12 cellular contexts compared by ENCODE assay signal in the genomic region with DNA sequence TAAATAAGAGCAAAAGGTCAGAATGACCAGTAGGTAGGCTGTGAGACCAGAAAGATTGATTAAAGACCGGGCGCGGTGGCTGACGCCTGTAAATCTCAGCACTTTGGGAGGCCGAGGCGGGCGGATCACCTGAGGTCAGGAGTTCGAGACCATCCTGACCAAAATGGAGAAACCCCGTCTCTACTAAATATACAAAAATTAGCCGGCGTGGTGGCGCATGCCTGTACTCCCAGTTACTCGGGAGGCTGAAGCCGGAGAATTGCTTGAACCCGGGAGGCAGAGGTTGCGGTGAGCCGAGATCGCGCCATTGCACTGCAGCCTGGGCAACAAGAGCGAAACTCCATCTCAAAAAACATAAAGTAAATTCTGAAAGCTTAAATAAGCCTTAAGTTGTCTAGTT. TPM values are rescaled to one million over a fixed set of nuclear protein-coding genes. Genes with fewer than 3 reads are reported as not detected.
A peak's percentile ranks its signal among the peaks of the same experiment; 100 is the strongest.
DNase-seq lines count a peak whose midpoint lies in the region; ATAC-seq, FAIRE-seq and TF ChIP-seq lines count a peak whose summit lies in the region.
"Not testable (repeated sequence)": the region's sequence is repeated elsewhere in the genome, so short reads cannot be mapped to it uniquely, and the experiment has no call there.
"Had no signal": no experiment of that assay in that cellular context is flagged by ENCODE, and none has a peak within 500 bp of the region (broad histone marks: within the 10 kb centered on the region; RNA-seq: fewer than 3 reads in every experiment).

No MANE protein-coding gene starts in this region.

- CTCF ChIA-PET in A549 (lab: Yijun Ruan, JAX) = interaction anchor here (1.0 kb wide), 1 partner anchor 55 kb away, joined by 3 read pairs; no protein-coding TSS in a partner anchor

- not testable (repeated sequence) for H3K27ac Mint-ChIP-seq in T-helper 2 cell treated with Interferon-gamma antibody and Interleukin-4, amounts not matched to agents 5 μg/mL and 100 μg/mL, for 36 hours; activated T-cell treated with anti-CD3 and anti-CD28 coated beads, Interleukin-2, amount 50 U/mL, for 72 hours
- H3K27ac Mint-ChIP-seq in brain (peak overlapping the region in 1 of 5 experiments; percentile 95), memory B cell (peak overlapping the region; percentile 99)

- POLR2A ChIA-PET in A549 (lab: Yijun Ruan, JAX) = interaction anchor here (2.7 kb wide), 1 partner anchor 39 kb away, joined by 20 read pairs; a partner anchor contains a TSS

- peak overlapping the region; percentile 81 for H3K9ac ChIP-seq in Loucy (ENCODE audit: low read depth, low read length, poor library complexity, severe bottlenecking)

- H3K9me3 ChIP-seq in A549; DOHH2 (ENCODE audit: control insufficient read depth, insufficient read depth, low read length); Loucy (ENCODE audit: insufficient read depth, low read depth, low read length); osteoblast (ENCODE audit: low read depth, low read length): not testable (repeated sequence)

- TF ChIP-seq EP300 in A549 (IDR thresholded peaks at IDR 0.05) = not testable (repeated sequence)

- H3K4me3 Mint-ChIP-seq in T-helper 2 cell treated with Interferon-gamma antibody and Interleukin-4, amounts not matched to agents 5 μg/mL and 100 μg/mL, for 36 hours = peak overlapping the region; percentile 98
- peak overlapping the region; percentile 84 to 97 for H3K4me3 Mint-ChIP-seq in activated T-cell treated with anti-CD3 and anti-CD28 coated beads, Interleukin-2, amount 50 U/mL, for 72 hours
- H3K4me3 Mint-ChIP-seq in brain (peak overlapping the region; percentile 93 to 99 (median 95)), memory B cell (peak overlapping the region; percentile 99)

- not testable (repeated sequence) for H3K27me3 ChIP-seq in DOHH2 (ENCODE audit: control insufficient read depth, low read length); Loucy (ENCODE audit: insufficient read depth, low read length, poor library complexity, severe bottlenecking); osteoblast (ENCODE audit: insufficient read depth, low read length)

- not testable (repeated sequence) for H3K9me3 Mint-ChIP-seq in T-helper 2 cell treated with Interferon-gamma antibody and Interleukin-4, amounts not matched to agents 5 μg/mL and 100 μg/mL, for 36 hours; activated T-cell treated with anti-CD3 and anti-CD28 coated beads, Interleukin-2, amount 50 U/mL, for 72 hours; brain; memory B cell

- not testable (repeated sequence) for TF ChIP-seq RAD21 in A549 (conservative IDR thresholded peaks at IDR 0.05 in 1 of 2, IDR thresholded peaks at IDR 0.05 in 1 of 2)

- H3K36me3 ChIP-seq in DOHH2 (ENCODE audit: control insufficient read depth, low read length) = peaks cover 61% of the 10 kb centered on the region
- H3K36me3 ChIP-seq in Loucy (ENCODE audit: insufficient read depth, low read length); osteoblast (ENCODE audit: insufficient read depth, low read length): not testable (repeated sequence)

- TF ChIP-seq POLR2A in A549 (IDR thresholded peaks at IDR 0.05; ENCODE audit: low read length) = not testable (repeated sequence)

- not testable (repeated sequence) for H3K27ac ChIP-seq in A549; osteoblast (ENCODE audit: low read depth, low read length)
- peak overlapping the region; percentile 77 for H3K27ac ChIP-seq in DOHH2 (ENCODE audit: low read depth, low read length)

- not testable (repeated sequence) for DNase-seq in A549 (ENCODE audit: low read depth in 1 of 2, low spot score in 1 of 2); T-helper 2 cell treated with Interferon-gamma antibody and Interleukin-4, amounts not matched to agents 5 μg/mL and 100 μg/mL, for 36 hours (ENCODE audit: low spot score); activated T-cell treated with anti-CD3 and anti-CD28 coated beads, Interleukin-2, amount 50 U/mL, for 72 hours; memory B cell (ENCODE audit: low spot score in 2 of 2); osteoblast (ENCODE audit: insufficient read length, low spot score, missing footprints)

- FAIRE-seq in A549 (lab: Jason Lieb, UNC) = not testable (repeated sequence)

- H3K4me2 ChIP-seq in A549 (peak overlapping the region; percentile 92), DOHH2 (ENCODE audit: low read length) (peak overlapping the region; percentile 72), Loucy (ENCODE audit: low read depth, low read length, poor library complexity, severe bottlenecking) (peak overlapping the region; percentile 73), osteoblast (ENCODE audit: insufficient read depth, low read length) (peak overlapping the region; percentile 70)

- WGBS in A549 (ENCODE audit: missing lambda C conversion rate) = 95% methylated on average over 20 of the region's 20 CpGs

- H3F3A ChIP-seq in DOHH2 (ENCODE audit: control insufficient read depth, insufficient read depth) = peaks cover 32% of the 10 kb centered on the region
- H3F3A ChIP-seq in Loucy (ENCODE audit: low read depth) = not testable (repeated sequence)

- peaks cover 86% of the 10 kb centered on the region for H3K79me2 ChIP-seq in DOHH2 (ENCODE audit: control insufficient read depth, low read length)
- peaks cover 65% of the 10 kb centered on the region for H3K79me2 ChIP-seq in Loucy (ENCODE audit: insufficient read depth, low read length)
- H3K79me2 ChIP-seq in osteoblast (ENCODE audit: insufficient read depth, low read length) = peaks cover 63% of the 10 kb centered on the region

- peaks cover 34% of the 10 kb centered on the region for H3K4me1 Mint-ChIP-seq in T-helper 2 cell treated with Interferon-gamma antibody and Interleukin-4, amounts not matched to agents 5 μg/mL and 100 μg/mL, for 36 hours (ENCODE audit: low read depth)
- H3K4me1 Mint-ChIP-seq in activated T-cell treated with anti-CD3 and anti-CD28 coated beads, Interleukin-2, amount 50 U/mL, for 72 hours (ENCODE audit: low read depth) = peaks cover 59% of the 10 kb centered on the region
- H3K4me1 Mint-ChIP-seq in brain = peaks cover 64% of the 10 kb centered on the region
- peaks cover 32% of the 10 kb centered on the region for H3K4me1 Mint-ChIP-seq in memory B cell

- not testable (repeated sequence) for H3K4me1 ChIP-seq in A549; osteoblast (ENCODE audit: insufficient read depth, low read length)
- H3K4me1 ChIP-seq in DOHH2 (ENCODE audit: control insufficient read depth, low read length) (peaks cover 76% of the 10 kb centered on the region), Loucy (ENCODE audit: insufficient read depth, low read length, poor library complexity, severe bottlenecking) (peaks cover 59% of the 10 kb centered on the region)

- not testable (repeated sequence) for H3K4me3 ChIP-seq in A549; osteoblast (ENCODE audit: insufficient read depth, low read length)
- H3K4me3 ChIP-seq in DOHH2 (ENCODE audit: low read length) (peak overlapping the region; percentile 95), Loucy (ENCODE audit: low read length, poor library complexity, severe bottlenecking) (peak overlapping the region; percentile 68)

- not testable (repeated sequence) for H3K27me3 Mint-ChIP-seq in T-helper 2 cell treated with Interferon-gamma antibody and Interleukin-4, amounts not matched to agents 5 μg/mL and 100 μg/mL, for 36 hours (ENCODE audit: low read depth); activated T-cell treated with anti-CD3 and anti-CD28 coated beads, Interleukin-2, amount 50 U/mL, for 72 hours (ENCODE audit: low read depth); memory B cell
- peaks cover 12% of the 10 kb centered on the region for H3K27me3 Mint-ChIP-seq in brain

- not testable (repeated sequence) for H3K9me2 ChIP-seq in DOHH2 (replicated peaks; ENCODE audit: control insufficient read depth, low read length); Loucy (replicated peaks; ENCODE audit: low read depth, low read length)

- ATAC-seq in A549; activated T-cell treated with anti-CD3 and anti-CD28 coated beads, Interleukin-2, amount 50 U/mL, for 72 hours (replicated peaks in 1 of 2); memory B cell (ENCODE audit: low read depth): not testable (repeated sequence)

- H4K20me1 ChIP-seq in DOHH2 (ENCODE audit: control insufficient read depth, insufficient read depth, low read depth, low read length) (peaks cover 12% of the 10 kb centered on the region), Loucy (ENCODE audit: insufficient read depth, low read length, poor library complexity, severe bottlenecking) (peaks cover 30% of the 10 kb centered on the region), osteoblast (ENCODE audit: insufficient read depth, low read length) (peaks cover 27% of the 10 kb centered on the region)

- H2AFZ ChIP-seq in Loucy (ENCODE audit: low read length); osteoblast (ENCODE audit: low read length): not testable (repeated sequence)

- H3K36me3 Mint-ChIP-seq in T-helper 2 cell treated with Interferon-gamma antibody and Interleukin-4, amounts not matched to agents 5 μg/mL and 100 μg/mL, for 36 hours (ENCODE audit: low read depth) = peaks cover 16% of the 10 kb centered on the region
- not testable (repeated sequence) for H3K36me3 Mint-ChIP-seq in activated T-cell treated with anti-CD3 and anti-CD28 coated beads, Interleukin-2, amount 50 U/mL, for 72 hours (ENCODE audit: insufficient read depth in 2 of 2); brain; memory B cell

- not testable (repeated sequence) for TF ChIP-seq CTCF in A549 (IDR thresholded peaks at IDR 0.05); DOHH2 (IDR thresholded peaks at IDR 0.05; ENCODE audit: low read depth, low read length, poor library complexity, severe bottlenecking); Loucy (conservative IDR thresholded peaks at IDR 0.05; ENCODE audit: low read length); brain (conservative IDR thresholded peaks at IDR 0.05); osteoblast (IDR thresholded peaks at IDR 0.05; ENCODE audit: extremely low read depth, low read depth, low read length)

RNA-seq across cellular contexts. Expression of a gene that starts 38.9 kb away (rescaled TPM):
- polyA plus RNA-seq in A549 (2011; rRNA removed) = 30.0 and 34.6 TPM in 2 replicates
- 9.9 and 10.9 TPM in 2 replicates for polyA plus RNA-seq in A549 (2012; cell fraction: cytosol; rRNA removed)
- 6.8 and 7.9 TPM in 2 replicates for polyA plus RNA-seq in A549 (2012; cell fraction: nucleus; rRNA removed)
- 12.4 to 15.7 TPM (median 15.7 TPM) in 3 replicates for polyA plus RNA-seq in A549 (2017; fragmentation: RNase III; extraction: RNeasy Plus Mini Kit Qiagen cat#74134 plus additional on column Dnase treatment)
- 35.1 and 39.4 TPM in 2 replicates for polyA minus RNA-seq in A549 (2011; rRNA and poly(A)+ RNA removed)
- total RNA-seq in activated T-cell treated with anti-CD3 and anti-CD28 coated beads, Interleukin-2, amount 50 U/mL, for 72 hours = 10 to 100 TPM; 47.2 to 47.4 TPM
- 8.1 TPM for polyA plus RNA-seq in brain (ENCODE audit: insufficient read depth, low read depth, low replicate concordance)
- 31.5 and 32.6 TPM in 2 replicates for total RNA-seq in osteoblast

RNA-seq across cellular contexts. Expression of a gene that starts 47.4 kb away (rescaled TPM):
- not detected in 2 replicates for polyA plus RNA-seq in A549 (2011; rRNA removed)
- polyA plus RNA-seq in A549 (2012; cell fraction: cytosol; rRNA removed) = 0.01 TPM in 1 of 2 replicates, not detected in the other
- polyA plus RNA-seq in A549 (2012; cell fraction: nucleus; rRNA removed) = 0.01 TPM in 1 of 2 replicates, not detected in the other
- polyA plus RNA-seq in A549 (2017; fragmentation: RNase III; extraction: RNeasy Plus Mini Kit Qiagen cat#74134 plus additional on column Dnase treatment) = not detected in 3 replicates
- not detected in 2 replicates for polyA minus RNA-seq in A549 (2011; rRNA and poly(A)+ RNA removed)
- 1 to 10 TPM; 2.2 TPM for total RNA-seq in activated T-cell treated with anti-CD3 and anti-CD28 coated beads, Interleukin-2, amount 50 U/mL, for 72 hours
- 18.7 TPM for polyA plus RNA-seq in brain (ENCODE audit: insufficient read depth, low read depth, low replicate concordance)
- total RNA-seq in osteoblast = under 0.01 TPM in 1 of 2 replicates, not detected in the other
- total RNA-seq: Calu3, HT1080, NCI-H460, ureter had no signal
